In genomic region chr3:57961177-57961827, GRCh38 we compare ENCODE assay signal across 1 cellular context.
A peak's percentile ranks its signal among the peaks of the same experiment; 100 is the strongest.
TF ChIP-seq lines count a peak whose summit lies in the region.

No MANE protein-coding gene starts in this region.

TF ChIP-seq in HepG2, 621 proteins besides CTCF, POLR2A, EP300 and RAD21 (continued from another document and continues in another):
- TF ChIP-seq ZNF318 (CRISPR knock-in tag; IDR thresholded peaks at IDR 0.05) (peak; percentile 92), THAP8 (CRISPR knock-in tag; IDR thresholded peaks at IDR 0.05; ENCODE audit: borderline replicate concordance) (no peak), AKNA (CRISPR knock-in tag; IDR thresholded peaks at IDR 0.05; ENCODE audit: borderline replicate concordance) (no peak), CBX2 (IDR thresholded peaks at IDR 0.05; ENCODE audit: low read depth, low read length) (no peak), CBX2 (CRISPR knock-in tag; IDR thresholded peaks at IDR 0.05; ENCODE audit: low read depth) (no peak), MYNN (CRISPR knock-in tag; IDR thresholded peaks at IDR 0.05; ENCODE audit: low read depth) (no peak), ZNF674 (CRISPR knock-in tag; IDR thresholded peaks at IDR 0.05; ENCODE audit: low read depth) (no peak), GZF1 (CRISPR knock-in tag; IDR thresholded peaks at IDR 0.05) (no peak), ZNF292 (CRISPR knock-in tag; IDR thresholded peaks at IDR 0.05; ENCODE audit: borderline replicate concordance, low read depth) (peak; percentile 79; the same call in 1 of the 2 replicates), NR1H2 (CRISPR knock-in tag; IDR thresholded peaks at IDR 0.05; ENCODE audit: borderline replicate concordance, low read depth) (no peak), RBFOX2 (IDR thresholded peaks at IDR 0.05; ENCODE audit: low read depth, low read length) (no peak), ZFP62 (CRISPR knock-in tag; IDR thresholded peaks at IDR 0.05) (no peak), ZMYM3 (CRISPR knock-in tag; IDR thresholded peaks at IDR 0.05) (peak; percentile 94), KDM1A (CRISPR knock-in tag; IDR thresholded peaks at IDR 0.05) (peak; percentile 95), HOMEZ (CRISPR knock-in tag; IDR thresholded peaks at IDR 0.05; ENCODE audit: low read depth) (peak; percentile 77), TEAD3 (CRISPR knock-in tag; optimal IDR thresholded peaks at IDR 0.05; ENCODE audit: borderline replicate concordance) (peak; percentile 92), CENPX (CRISPR knock-in tag; IDR thresholded peaks at IDR 0.05) (no peak), MYC (CRISPR knock-in tag; IDR thresholded peaks at IDR 0.05; ENCODE audit: borderline replicate concordance) (peak; percentile 73; the same call in 1 of the 2 replicates), ZNF121 (CRISPR knock-in tag; IDR thresholded peaks at IDR 0.05) (no peak), ZNF276 (CRISPR knock-in tag; IDR thresholded peaks at IDR 0.05; ENCODE audit: low read depth) (no peak), U2AF1 (optimal IDR thresholded peaks at IDR 0.05; ENCODE audit: low read depth, low read length) (no peak), ZNF549 (CRISPR knock-in tag; IDR thresholded peaks at IDR 0.05) (no peak), ZNF12 (CRISPR knock-in tag; IDR thresholded peaks at IDR 0.05) (peak; percentile 73), ZNF101 (CRISPR knock-in tag; IDR thresholded peaks at IDR 0.05; ENCODE audit: borderline replicate concordance, low read depth) (0 out of 2 replicates have a peak, but pooled peaks have one; percentile 66), STAG1 (CRISPR knock-in tag; IDR thresholded peaks at IDR 0.05) (peak; percentile 19), ARID4A (CRISPR knock-in tag; IDR thresholded peaks at IDR 0.05; ENCODE audit: borderline replicate concordance) (peak; percentile 71; the same call in 1 of the 2 replicates), CEBPG (CRISPR knock-in tag; IDR thresholded peaks at IDR 0.05) (peak; percentile 39; the same call in 1 of the 2 replicates), PHF20 (CRISPR knock-in tag; IDR thresholded peaks at IDR 0.05) (peak; percentile 50; the same call in 1 of the 2 replicates), ZBED4 (CRISPR knock-in tag; IDR thresholded peaks at IDR 0.05; ENCODE audit: borderline replicate concordance) (peak; percentile 48; the same call in 1 of the 2 replicates)
